Comparison of ENCODE assay signal across 9 cellular contexts in genomic region chr4:184534511-184535391, GRCh38.
DNase-seq lines count a peak whose midpoint lies in the region; ATAC-seq, FAIRE-seq and TF ChIP-seq lines count a peak whose summit lies in the region.
"Had no signal": no experiment of that assay in that cellular context is flagged by ENCODE, and none has a peak within 500 bp of the region (broad histone marks: within the 10 kb centered on the region; RNA-seq: fewer than 3 reads in every experiment).

No MANE protein-coding gene starts in this region.

- H3K27ac ChIP-seq in BLaER1 treated with 17β-estradiol and CSF1 and Interleukin-3, amounts not matched to agents 10 nM and 100 nM: peak overlapping the region; percentile 55 to 97 (median 92); a peak in 21 of 22 replicates
- no peak overlapping the region for H3K27ac ChIP-seq in HepG2 (ENCODE audit: extremely low read length, insufficient read depth, low read length)

- H3K36me3 Mint-ChIP-seq in activated T-helper 2 cell treated with anti-CD3 and anti-CD28 coated beads, Interferon-gamma antibody, Interleukin-2, Interleukin-4, amounts not matched to agents 10 μg/mL and 5 μg/mL and 100 μg/mL, durations not matched to agents 14 hours and 24 hours and 36 hours (ENCODE audit: low read depth): peaks cover 3% of the 10 kb centered on the region

- H3K27ac Mint-ChIP-seq in activated T-helper 2 cell treated with anti-CD3 and anti-CD28 coated beads, Interferon-gamma antibody, Interleukin-2, Interleukin-4, amounts not matched to agents 10 μg/mL and 5 μg/mL and 100 μg/mL, durations not matched to agents 14 hours and 24 hours and 36 hours: peak overlapping the region; percentile 88

- no peaks in the 10 kb centered on the region for H3K27me3 Mint-ChIP-seq in activated T-helper 2 cell treated with anti-CD3 and anti-CD28 coated beads, Interferon-gamma antibody, Interleukin-2, Interleukin-4, amounts not matched to agents 10 μg/mL and 5 μg/mL and 100 μg/mL, durations not matched to agents 14 hours and 24 hours and 36 hours (ENCODE audit: low read depth)

- no peak for TF ChIP-seq CTCF in HepG2 (CRISPR knock-in tag; IDR thresholded peaks at IDR 0.05)

- in situ Hi-C loops in HepG2 (cut with HindIII; ENCODE audit: extremely low pct_ligation_motif_present, low pct_unique_long_range_greater_than_20kb): loop anchor here (5.0 kb wide), 1 partner anchor 267 kb away; no protein-coding TSS in a partner anchor

- no peak for TF ChIP-seq RAD21 in HepG2 (CRISPR knock-in tag; IDR thresholded peaks at IDR 0.05)

- H3K4me1 Mint-ChIP-seq in activated T-helper 2 cell treated with anti-CD3 and anti-CD28 coated beads, Interferon-gamma antibody, Interleukin-2, Interleukin-4, amounts not matched to agents 10 μg/mL and 5 μg/mL and 100 μg/mL, durations not matched to agents 14 hours and 24 hours and 36 hours (ENCODE audit: low read depth): peaks cover 50% of the 10 kb centered on the region

- DNase-seq in activated T-helper 2 cell treated with anti-CD3 and anti-CD28 coated beads, Interferon-gamma antibody, Interleukin-2, Interleukin-4, amounts not matched to agents 10 μg/mL and 5 μg/mL and 100 μg/mL, durations not matched to agents 14 hours and 24 hours and 36 hours (ENCODE audit: low spot score): no peak
- peak; percentile 43 for DNase-seq in HepG2 (ENCODE audit: low spot score)
- no peak for DNase-seq in NCI-H2107 treated with DMSO at 0.1 percent for 48 hours (lab: John Stamatoyannopoulos, UW; ENCODE audit: unreplicated experiment)
- no peak for DNase-seq in NCI-H1092 (lab: John Stamatoyannopoulos, UW)
- DNase-seq in frontal cortex (ENCODE audit: low spot score in 2 of 2): no peak

- no peak for TF ChIP-seq POLR2A in HepG2 (IDR thresholded peaks at IDR 0.05; ENCODE audit: insufficient read depth in 1 of 2, low read depth in 2 of 2, low read length in 2 of 2)

- no peaks in the 10 kb centered on the region for H4K20me1 ChIP-seq in BLaER1 treated with 17β-estradiol and CSF1 and Interleukin-3, amounts not matched to agents 10 nM and 100 nM
- H4K20me1 ChIP-seq in HepG2 (ENCODE audit: insufficient read depth, low read length): no peaks in the 10 kb centered on the region

- CTCF ChIA-PET in HepG2 (lab: Yijun Ruan, JAX; ENCODE audit: low intra/inter-chr PET ratio, low total read pairs): no interaction called here

- no TSS peak for BruUV-seq in HepG2 (replicated peaks; lab: Mats Ljungman, UMichigan)

- no peaks in the 10 kb centered on the region for H3K27me3 ChIP-seq in BLaER1 treated with 17β-estradiol and CSF1 and Interleukin-3, amounts not matched to agents 10 nM and 100 nM
- H3K27me3 ChIP-seq in HepG2 (ENCODE audit: control insufficient read depth in 1 of 2, insufficient read depth in 2 of 2, low read length in 2 of 2): no peaks in the 10 kb centered on the region; a peak in 1 of 5 replicates

- FAIRE-seq in HepG2 (lab: Jason Lieb, UNC) (no peak), frontal cortex (lab: Jason Lieb, UNC) (no peak)

- peak overlapping the region in 9 of 10 experiments; percentile 1 to 51 (median 42); a peak in 11 of 20 replicates for H3K4me3 ChIP-seq in BLaER1 treated with 17β-estradiol and CSF1 and Interleukin-3, amounts not matched to agents 10 nM and 100 nM
- no peak overlapping the region for H3K4me3 ChIP-seq in HepG2 (replicated peaks in 1 of 3; ENCODE audit: insufficient read depth in 1 of 3, low read depth in 2 of 3, low read length in 3 of 3)
- H3K4me3 ChIP-seq: lung had no signal

- peak overlapping the region; percentile 51 for H3K4me3 Mint-ChIP-seq in activated T-helper 2 cell treated with anti-CD3 and anti-CD28 coated beads, Interferon-gamma antibody, Interleukin-2, Interleukin-4, amounts not matched to agents 10 μg/mL and 5 μg/mL and 100 μg/mL, durations not matched to agents 14 hours and 24 hours and 36 hours (ENCODE audit: low read depth)

- peaks cover 9 to 16% (median 13%) of the 10 kb centered on the region in 11 experiments for H3K9me3 ChIP-seq in BLaER1 treated with 17β-estradiol and CSF1 and Interleukin-3, amounts not matched to agents 10 nM and 100 nM (replicated peaks in 1 of 11)
- no peaks in the 10 kb centered on the region for H3K9me3 ChIP-seq in HepG2 (ENCODE audit: low read length)

- POLR2A ChIA-PET in HepG2 (lab: Yijun Ruan, JAX): interaction anchor here (0.6 kb wide), 1 partner anchor 561 kb away, joined by 4 read pairs; no protein-coding TSS in a partner anchor

- H3K4me2 ChIP-seq in BLaER1 treated with 17β-estradiol and CSF1 and Interleukin-3, amounts not matched to agents 10 nM and 100 nM: peak overlapping the region; percentile 78 to 93 (median 92)
- H3K4me2 ChIP-seq in HepG2 (ENCODE audit: low read depth, low read length): no peak overlapping the region

- WGBS in HepG2 (ENCODE audit: low lambda C conversion rate): 96% methylated on average over 5 of the region's 5 CpGs

- peak overlapping the region; percentile 58 to 89 (median 68); a peak in 21 of 22 replicates for H3K9ac ChIP-seq in BLaER1 treated with 17β-estradiol and CSF1 and Interleukin-3, amounts not matched to agents 10 nM and 100 nM
- H3K9ac ChIP-seq in HepG2 (ENCODE audit: insufficient read depth, low read depth, low read length): no peak overlapping the region

- no peak overlapping the region for H2AFZ ChIP-seq in HepG2 (ENCODE audit: low read length)

- peak; percentile 58 for ATAC-seq in GM19351 (IDR thresholded peaks at IDR 0.05; ENCODE audit: unreplicated experiment)
- ATAC-seq in HG03469 (IDR thresholded peaks at IDR 0.05; ENCODE audit: unreplicated experiment): peak; percentile 51
- ATAC-seq in HepG2: no peak

- no peaks in the 10 kb centered on the region for H3K9me3 Mint-ChIP-seq in activated T-helper 2 cell treated with anti-CD3 and anti-CD28 coated beads, Interferon-gamma antibody, Interleukin-2, Interleukin-4, amounts not matched to agents 10 μg/mL and 5 μg/mL and 100 μg/mL, durations not matched to agents 14 hours and 24 hours and 36 hours

- no peaks in the 10 kb centered on the region for H3K79me2 ChIP-seq in HepG2 (ENCODE audit: insufficient read depth, low read length)

- H3K36me3 ChIP-seq in BLaER1 treated with 17β-estradiol and CSF1 and Interleukin-3, amounts not matched to agents 10 nM and 100 nM: peaks cover 0 to 4% (median 0%) of the 10 kb centered on the region in 11 experiments; a peak in 1 of 22 replicates
- H3K36me3 ChIP-seq in HepG2 (replicated peaks in 1 of 2; ENCODE audit: control insufficient read depth in 1 of 2, insufficient read depth in 2 of 2, low read length in 2 of 2): no peaks in the 10 kb centered on the region

- peaks cover 43 to 56% (median 47%) of the 10 kb centered on the region in 10 experiments for H3K4me1 ChIP-seq in BLaER1 treated with 17β-estradiol and CSF1 and Interleukin-3, amounts not matched to agents 10 nM and 100 nM
- peaks cover 25% of the 10 kb centered on the region for H3K4me1 ChIP-seq in HepG2 (ENCODE audit: insufficient read depth, low read length)

- TF ChIP-seq EP300 in HepG2 (IDR thresholded peaks at IDR 0.05; ENCODE audit: low read depth in 2 of 2, low read length in 2 of 2) (no peak), HepG2 (CRISPR knock-in tag; IDR thresholded peaks at IDR 0.05; ENCODE audit: borderline replicate concordance) (no peak)

- intact Hi-C loops in activated T-helper 2 cell treated with anti-CD3 and anti-CD28 coated beads, Interferon-gamma antibody, Interleukin-2, Interleukin-4, amounts not matched to agents 10 μg/mL and 5 μg/mL and 100 μg/mL, durations not matched to agents 14 hours and 24 hours and 36 hours (cut with micrococcal nuclease): loop anchor here (1.0 kb wide), 5 partner anchors 20 to 252 kb away; partner anchors contain the start of gene IRF2
- intact Hi-C loops in HepG2 (cut with micrococcal nuclease; ENCODE audit: unreplicated experiment): loop anchor here (5.0 kb wide), 1 partner anchor 113 kb away; the partner anchor contains the start of genes CASP3 and PRIMPOL

TF ChIP-seq in HepG2, 621 proteins besides CTCF, POLR2A, EP300 and RAD21:
- TF ChIP-seq GFI1 (CRISPR knock-in tag; IDR thresholded peaks at IDR 0.05; ENCODE audit: borderline replicate concordance): no peak
- TF ChIP-seq TEAD3 (CRISPR knock-in tag; optimal IDR thresholded peaks at IDR 0.05; ENCODE audit: borderline replicate concordance): peak; percentile 56
- no peak for TF ChIP-seq XRCC5 (optimal IDR thresholded peaks at IDR 0.05; ENCODE audit: low read length)

Comparison
In these comparisons a context has a peak if more than half of its experiments do, and no peak if none do; other contexts are left out.
1. H3K4me3 ChIP-seq: peak in BLaER1 treated with 17β-estradiol and CSF1 and Interleukin-3, amounts not matched to agents 10 nM and 100 nM (9 of 10); none in HepG2 (0 of 3).